ENCODE assay signal across 13 cellular contexts in genomic region chr16:66167564-66168291, GRCh38.
DNase-seq lines count a peak whose midpoint lies in the region; ATAC-seq and TF ChIP-seq lines count a peak whose summit lies in the region.
"Had no signal": no experiment of that assay in that cellular context is flagged by ENCODE, and none has a peak within 500 bp of the region (broad histone marks: within the 10 kb centered on the region; RNA-seq: fewer than 3 reads in every experiment).

No MANE protein-coding gene starts in this region.

- H3K27me3 ChIP-seq in GM23338 (ENCODE audit: insufficient read depth) (no peaks in the 10 kb centered on the region), WERI-Rb-1 (ENCODE audit: insufficient read depth, low read depth, severe bottlenecking) (no peaks in the 10 kb centered on the region)
- H3K27me3 ChIP-seq: ascending aorta had no signal

- H3K9me2 ChIP-seq in GM23338 (ENCODE audit: insufficient read depth) = no peaks in the 10 kb centered on the region

- no peak overlapping the region for H3K4me2 ChIP-seq in GM23338

- H3K9me3 ChIP-seq in WERI-Rb-1 (ENCODE audit: severe bottlenecking) = no peaks in the 10 kb centered on the region
- H3K9me3 ChIP-seq: ascending aorta had no signal

- H3K4me1 ChIP-seq in GM23338 (ENCODE audit: insufficient read depth) = no peaks in the 10 kb centered on the region
- H3K4me1 ChIP-seq: ascending aorta had no signal

- peaks cover 15% of the 10 kb centered on the region for H3K27me3 Mint-ChIP-seq in GM23338 (ENCODE audit: insufficient read depth, low read depth, poor library complexity)
- no peaks in the 10 kb centered on the region for H3K27me3 Mint-ChIP-seq in activated CD4-positive, alpha-beta T cell treated with anti-CD3 and anti-CD28 coated beads, Interleukin-2, amount 10 ng/mL, durations not matched to agents 7 days and 5 days

- no peaks in the 10 kb centered on the region for H4K20me1 ChIP-seq in GM23338 (replicated peaks; ENCODE audit: insufficient read depth)

- peak overlapping the region; percentile 84 for H2AFZ ChIP-seq in GM23338

- peak; percentile 48 for DNase-seq in GM23338 (ENCODE audit: low spot score)
- no peak for DNase-seq in WERI-Rb-1
- peak; percentile 96 for DNase-seq in fibroblast of villous mesenchyme (ENCODE audit: low read depth)
- no peak for DNase-seq in omental fat pad (ENCODE audit: low spot score)
- no peak for DNase-seq in activated CD4-positive, alpha-beta T cell treated with anti-CD3 and anti-CD28 coated beads, Interleukin-2, amount 10 ng/mL, durations not matched to agents 7 days and 5 days
- DNase-seq in COLO668 (lab: John Stamatoyannopoulos, UW; ENCODE audit: unreplicated experiment) = no peak
- DNase-seq in GM19240 (ENCODE audit: insufficient read length, low spot score) = no peak
- DNase-seq: Calu3, immature natural killer cell, NCI-H1048, NCI-H510A had no signal

- TF ChIP-seq CTCF in GM23338 (conservative IDR thresholded peaks at IDR 0.05; ENCODE audit: low read depth in 2 of 2) (peak; percentile 53 to 74), WERI-Rb-1 (IDR thresholded peaks at IDR 0.05; ENCODE audit: low read depth, low read length) (peak; percentile 53), fibroblast of villous mesenchyme (IDR thresholded peaks at IDR 0.05; ENCODE audit: insufficient read depth, low read depth, low read length) (peak; percentile 70), omental fat pad (IDR thresholded peaks at IDR 0.05) (no peak)

- no peaks in the 10 kb centered on the region for H3K79me2 ChIP-seq in GM23338 (replicated peaks; ENCODE audit: insufficient read depth)

- no peaks in the 10 kb centered on the region for H3F3A ChIP-seq in GM23338 (replicated peaks; ENCODE audit: low read depth)

- CTCF ChIA-PET in activated CD4-positive, alpha-beta T cell treated with anti-CD3 and anti-CD28 coated beads, Interleukin-2, amount 10 ng/mL, durations not matched to agents 7 days and 5 days (lab: Charles Lee) = no interaction called here

- no peaks in the 10 kb centered on the region for H3K36me3 Mint-ChIP-seq in GM23338 (ENCODE audit: low read depth)
- H3K36me3 Mint-ChIP-seq in activated CD4-positive, alpha-beta T cell treated with anti-CD3 and anti-CD28 coated beads, Interleukin-2, amount 10 ng/mL, durations not matched to agents 7 days and 5 days (ENCODE audit: low read depth) = no peaks in the 10 kb centered on the region
- H3K36me3 Mint-ChIP-seq: immature natural killer cell had no signal

- no peaks in the 10 kb centered on the region for H3K4me1 Mint-ChIP-seq in GM23338
- H3K4me1 Mint-ChIP-seq in activated CD4-positive, alpha-beta T cell treated with anti-CD3 and anti-CD28 coated beads, Interleukin-2, amount 10 ng/mL, durations not matched to agents 7 days and 5 days = no peaks in the 10 kb centered on the region

- ATAC-seq in GM23338 = peak; percentile 87
- peak; percentile 33 for ATAC-seq in omental fat pad (ENCODE audit: low FRiP score)
- no peak for ATAC-seq in HG02840 (IDR thresholded peaks at IDR 0.05; ENCODE audit: low FRiP score, unreplicated experiment)

- H3K9me3 Mint-ChIP-seq in GM23338 = peaks cover 4% of the 10 kb centered on the region; the same call in 1 of the 3 replicates
- H3K9me3 Mint-ChIP-seq in activated CD4-positive, alpha-beta T cell treated with anti-CD3 and anti-CD28 coated beads, Interleukin-2, amount 10 ng/mL, durations not matched to agents 7 days and 5 days = no peaks in the 10 kb centered on the region
- H3K9me3 Mint-ChIP-seq: immature natural killer cell had no signal

- H3K27ac ChIP-seq in GM23338 (ENCODE audit: low read depth) = no peak overlapping the region
- no peak overlapping the region for H3K27ac ChIP-seq in WERI-Rb-1
- H3K27ac ChIP-seq: ascending aorta had no signal

- no peak overlapping the region for H3K4me3 ChIP-seq in GM23338
- no peak overlapping the region for H3K4me3 ChIP-seq in WERI-Rb-1 (ENCODE audit: low read depth, low read length)
- H3K4me3 ChIP-seq in fibroblast of villous mesenchyme (ENCODE audit: low read depth, low read length) = no peak overlapping the region
- H3K4me3 ChIP-seq: ascending aorta had no signal

- H3K36me3 ChIP-seq in GM23338 (ENCODE audit: insufficient read depth) = no peaks in the 10 kb centered on the region
- H3K36me3 ChIP-seq in WERI-Rb-1 = no peaks in the 10 kb centered on the region
- H3K36me3 ChIP-seq: ascending aorta had no signal

- no peak overlapping the region for H3K4me3 Mint-ChIP-seq in GM23338
- no peak overlapping the region for H3K4me3 Mint-ChIP-seq in activated CD4-positive, alpha-beta T cell treated with anti-CD3 and anti-CD28 coated beads, Interleukin-2, amount 10 ng/mL, durations not matched to agents 7 days and 5 days
- H3K4me3 Mint-ChIP-seq: immature natural killer cell had no signal

- POLR2A ChIA-PET in activated CD4-positive, alpha-beta T cell treated with anti-CD3 and anti-CD28 coated beads, Interleukin-2, amount 10 ng/mL, durations not matched to agents 7 days and 5 days (lab: Charles Lee) = no interaction called here

- peak overlapping the region; percentile 59; the same call in 1 of the 2 replicates for H3K27ac Mint-ChIP-seq in GM23338
- no peak overlapping the region for H3K27ac Mint-ChIP-seq in activated CD4-positive, alpha-beta T cell treated with anti-CD3 and anti-CD28 coated beads, Interleukin-2, amount 10 ng/mL, durations not matched to agents 7 days and 5 days

TF ChIP-seq in GM23338, 12 proteins besides CTCF, POLR2A, EP300 and RAD21 (continues in another document):
- TF ChIP-seq POLR2AphosphoS5 (IDR thresholded peaks at IDR 0.05; ENCODE audit: low read depth) (no peak), NANOG (IDR thresholded peaks at IDR 0.05; ENCODE audit: borderline replicate concordance) (no peak), REST (IDR thresholded peaks at IDR 0.05; ENCODE audit: unreplicated experiment) (no peak), EZH2 (IDR thresholded peaks at IDR 0.05; ENCODE audit: low read depth, unreplicated experiment) (no peak), EZH2phosphoT487 (IDR thresholded peaks at IDR 0.05; ENCODE audit: unreplicated experiment) (no peak)

Comparison
In these comparisons a context has a peak if more than half of its experiments do, and no peak if none do; other contexts are left out.
1. DNase-seq: peak in GM23338 (single experiment) and fibroblast of villous mesenchyme (single experiment); none in WERI-Rb-1 (single experiment), omental fat pad (single experiment), activated CD4-positive, alpha-beta T cell treated with anti-CD3 and anti-CD28 coated beads, Interleukin-2, amount 10 ng/mL, durations not matched to agents 7 days and 5 days (single experiment), COLO668 (single experiment) and GM19240 (single experiment).
2. CTCF ChIP-seq: peak in GM23338 (2 of 2), WERI-Rb-1 (single experiment) and fibroblast of villous mesenchyme (single experiment); none in omental fat pad (0 of 3).